ENCODE assay signal across 1 cellular context in the genomic region with DNA sequence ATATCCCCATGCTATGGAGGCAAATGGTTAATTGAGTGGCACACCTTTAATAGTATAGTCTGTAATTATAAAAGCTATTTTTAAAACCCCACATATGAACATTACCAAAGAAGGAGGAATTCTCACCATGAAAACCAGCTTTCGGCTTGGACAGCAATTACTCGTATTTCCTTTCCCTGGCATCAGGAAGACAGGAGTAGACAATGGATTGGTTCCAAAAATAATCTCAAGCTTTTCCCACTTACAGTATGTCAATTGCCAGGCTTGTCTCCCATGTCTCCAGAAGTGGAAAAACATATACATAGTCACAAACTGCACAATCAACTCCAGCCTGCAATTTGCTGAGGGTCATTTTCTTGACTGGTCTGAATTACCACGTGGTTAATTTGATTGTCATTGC.
TF ChIP-seq lines count a peak whose summit lies in the region.

No MANE protein-coding gene starts in this region.

TF ChIP-seq in H1, 55 proteins besides CTCF, POLR2A, EP300 and RAD21 (continued from another document):
- no peak for TF ChIP-seq SP1 (IDR thresholded peaks at IDR 0.05; ENCODE audit: low read depth, low read length)
- TF ChIP-seq, protein P1, sequence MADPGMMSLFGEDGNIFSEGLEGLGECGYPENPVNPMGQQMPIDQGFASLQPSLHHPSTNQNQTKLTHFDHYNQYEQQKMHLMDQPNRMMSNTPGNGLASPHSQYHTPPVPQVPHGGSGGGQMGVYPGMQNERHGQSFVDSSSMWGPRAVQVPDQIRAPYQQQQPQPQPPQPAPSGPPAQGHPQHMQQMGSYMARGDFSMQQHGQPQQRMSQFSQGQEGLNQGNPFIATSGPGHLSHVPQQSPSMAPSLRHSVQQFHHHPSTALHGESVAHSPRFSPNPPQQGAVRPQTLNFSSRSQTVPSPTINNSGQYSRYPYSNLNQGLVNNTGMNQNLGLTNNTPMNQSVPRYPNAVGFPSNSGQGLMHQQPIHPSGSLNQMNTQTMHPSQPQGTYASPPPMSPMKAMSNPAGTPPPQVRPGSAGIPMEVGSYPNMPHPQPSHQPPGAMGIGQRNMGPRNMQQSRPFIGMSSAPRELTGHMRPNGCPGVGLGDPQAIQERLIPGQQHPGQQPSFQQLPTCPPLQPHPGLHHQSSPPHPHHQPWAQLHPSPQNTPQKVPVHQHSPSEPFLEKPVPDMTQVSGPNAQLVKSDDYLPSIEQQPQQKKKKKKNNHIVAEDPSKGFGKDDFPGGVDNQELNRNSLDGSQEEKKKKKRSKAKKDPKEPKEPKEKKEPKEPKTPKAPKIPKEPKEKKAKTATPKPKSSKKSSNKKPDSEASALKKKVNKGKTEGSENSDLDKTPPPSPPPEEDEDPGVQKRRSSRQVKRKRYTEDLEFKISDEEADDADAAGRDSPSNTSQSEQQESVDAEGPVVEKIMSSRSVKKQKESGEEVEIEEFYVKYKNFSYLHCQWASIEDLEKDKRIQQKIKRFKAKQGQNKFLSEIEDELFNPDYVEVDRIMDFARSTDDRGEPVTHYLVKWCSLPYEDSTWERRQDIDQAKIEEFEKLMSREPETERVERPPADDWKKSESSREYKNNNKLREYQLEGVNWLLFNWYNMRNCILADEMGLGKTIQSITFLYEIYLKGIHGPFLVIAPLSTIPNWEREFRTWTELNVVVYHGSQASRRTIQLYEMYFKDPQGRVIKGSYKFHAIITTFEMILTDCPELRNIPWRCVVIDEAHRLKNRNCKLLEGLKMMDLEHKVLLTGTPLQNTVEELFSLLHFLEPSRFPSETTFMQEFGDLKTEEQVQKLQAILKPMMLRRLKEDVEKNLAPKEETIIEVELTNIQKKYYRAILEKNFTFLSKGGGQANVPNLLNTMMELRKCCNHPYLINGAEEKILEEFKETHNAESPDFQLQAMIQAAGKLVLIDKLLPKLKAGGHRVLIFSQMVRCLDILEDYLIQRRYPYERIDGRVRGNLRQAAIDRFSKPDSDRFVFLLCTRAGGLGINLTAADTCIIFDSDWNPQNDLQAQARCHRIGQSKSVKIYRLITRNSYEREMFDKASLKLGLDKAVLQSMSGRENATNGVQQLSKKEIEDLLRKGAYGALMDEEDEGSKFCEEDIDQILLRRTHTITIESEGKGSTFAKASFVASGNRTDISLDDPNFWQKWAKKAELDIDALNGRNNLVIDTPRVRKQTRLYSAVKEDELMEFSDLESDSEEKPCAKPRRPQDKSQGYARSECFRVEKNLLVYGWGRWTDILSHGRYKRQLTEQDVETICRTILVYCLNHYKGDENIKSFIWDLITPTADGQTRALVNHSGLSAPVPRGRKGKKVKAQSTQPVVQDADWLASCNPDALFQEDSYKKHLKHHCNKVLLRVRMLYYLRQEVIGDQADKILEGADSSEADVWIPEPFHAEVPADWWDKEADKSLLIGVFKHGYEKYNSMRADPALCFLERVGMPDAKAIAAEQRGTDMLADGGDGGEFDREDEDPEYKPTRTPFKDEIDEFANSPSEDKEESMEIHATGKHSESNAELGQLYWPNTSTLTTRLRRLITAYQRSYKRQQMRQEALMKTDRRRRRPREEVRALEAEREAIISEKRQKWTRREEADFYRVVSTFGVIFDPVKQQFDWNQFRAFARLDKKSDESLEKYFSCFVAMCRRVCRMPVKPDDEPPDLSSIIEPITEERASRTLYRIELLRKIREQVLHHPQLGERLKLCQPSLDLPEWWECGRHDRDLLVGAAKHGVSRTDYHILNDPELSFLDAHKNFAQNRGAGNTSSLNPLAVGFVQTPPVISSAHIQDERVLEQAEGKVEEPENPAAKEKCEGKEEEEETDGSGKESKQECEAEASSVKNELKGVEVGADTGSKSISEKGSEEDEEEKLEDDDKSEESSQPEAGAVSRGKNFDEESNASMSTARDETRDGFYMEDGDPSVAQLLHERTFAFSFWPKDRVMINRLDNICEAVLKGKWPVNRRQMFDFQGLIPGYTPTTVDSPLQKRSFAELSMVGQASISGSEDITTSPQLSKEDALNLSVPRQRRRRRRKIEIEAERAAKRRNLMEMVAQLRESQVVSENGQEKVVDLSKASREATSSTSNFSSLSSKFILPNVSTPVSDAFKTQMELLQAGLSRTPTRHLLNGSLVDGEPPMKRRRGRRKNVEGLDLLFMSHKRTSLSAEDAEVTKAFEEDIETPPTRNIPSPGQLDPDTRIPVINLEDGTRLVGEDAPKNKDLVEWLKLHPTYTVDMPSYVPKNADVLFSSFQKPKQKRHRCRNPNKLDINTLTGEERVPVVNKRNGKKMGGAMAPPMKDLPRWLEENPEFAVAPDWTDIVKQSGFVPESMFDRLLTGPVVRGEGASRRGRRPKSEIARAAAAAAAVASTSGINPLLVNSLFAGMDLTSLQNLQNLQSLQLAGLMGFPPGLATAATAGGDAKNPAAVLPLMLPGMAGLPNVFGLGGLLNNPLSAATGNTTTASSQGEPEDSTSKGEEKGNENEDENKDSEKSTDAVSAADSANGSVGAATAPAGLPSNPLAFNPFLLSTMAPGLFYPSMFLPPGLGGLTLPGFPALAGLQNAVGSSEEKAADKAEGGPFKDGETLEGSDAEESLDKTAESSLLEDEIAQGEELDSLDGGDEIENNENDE (IDR thresholded peaks at IDR 0.05; ENCODE audit: insufficient replicate concordance, low read length): no peak
- TF ChIP-seq SRF (IDR thresholded peaks at IDR 0.05; ENCODE audit: low read depth, low read length): no peak
